ENCODE assay signal across 8 cellular contexts in genomic region chr11:560305-561147, GRCh38. TPM values are rescaled to one million over a fixed set of nuclear protein-coding genes. Genes with fewer than 3 reads are reported as not detected.
A peak's percentile ranks its signal among the peaks of the same experiment; 100 is the strongest.
DNase-seq lines count a peak whose midpoint lies in the region; ATAC-seq and TF ChIP-seq lines count a peak whose summit lies in the region.

A gene with protein sequence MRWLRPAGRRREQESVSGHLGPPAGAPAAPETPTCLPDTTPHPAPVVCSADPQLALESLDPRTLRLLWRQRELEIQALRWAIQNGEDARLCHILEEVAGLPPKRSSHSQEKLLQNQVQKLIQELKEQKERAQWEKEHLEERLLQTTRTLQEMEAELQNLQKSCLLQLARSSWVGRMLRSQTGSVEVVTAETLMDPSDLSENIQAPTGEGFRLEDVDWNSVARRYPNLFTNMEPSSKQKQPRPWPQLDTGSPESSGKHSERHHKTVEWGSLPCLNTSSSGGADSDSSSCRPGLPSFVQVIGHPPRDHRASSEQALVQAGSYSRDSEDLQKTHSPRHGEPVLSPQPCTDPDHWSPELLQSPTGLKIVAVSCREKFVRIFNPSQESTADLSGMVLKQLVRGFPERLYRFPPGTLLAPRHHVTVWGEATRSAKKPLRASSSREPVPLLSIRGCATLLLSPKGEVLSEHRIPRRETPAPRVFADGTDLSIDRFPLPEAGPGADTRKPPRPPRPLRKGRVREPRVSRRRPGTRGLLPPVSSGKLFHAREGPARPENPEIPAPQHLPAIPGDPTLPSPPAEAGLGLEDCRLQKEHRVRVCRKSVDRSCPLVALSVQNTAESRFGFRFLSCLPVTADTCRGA (minus strand): TSS chr11:560738. CDS start chr11:560716, 22 bp downstream.
A gene with protein sequence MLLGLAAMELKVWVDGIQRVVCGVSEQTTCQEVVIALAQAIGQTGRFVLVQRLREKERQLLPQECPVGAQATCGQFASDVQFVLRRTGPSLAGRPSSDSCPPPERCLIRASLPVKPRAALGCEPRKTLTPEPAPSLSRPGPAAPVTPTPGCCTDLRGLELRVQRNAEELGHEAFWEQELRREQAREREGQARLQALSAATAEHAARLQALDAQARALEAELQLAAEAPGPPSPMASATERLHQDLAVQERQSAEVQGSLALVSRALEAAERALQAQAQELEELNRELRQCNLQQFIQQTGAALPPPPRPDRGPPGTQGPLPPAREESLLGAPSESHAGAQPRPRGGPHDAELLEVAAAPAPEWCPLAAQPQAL (plus strand): TSS chr11:560970. CDS start chr11:561769, 799 bp downstream.

- H3K27me3 ChIP-seq in left lung = peaks cover 18 to 42% of the 10 kb centered on the region in 2 donors

- TF ChIP-seq CTCF in AG09319 (IDR thresholded peaks at IDR 0.05; ENCODE audit: low read depth, low read length) (no peak), coronary artery (IDR thresholded peaks at IDR 0.05) (no peak), left lung (IDR thresholded peaks at IDR 0.05) (no peak)

- H3K4me3 ChIP-seq in coronary artery (peak within 1 kb of the TSS; percentile 83), left lung (peak within 1 kb of the TSS; percentile 84 to 89)

- peak; percentile 75 for ATAC-seq in GM19025 (IDR thresholded peaks at IDR 0.05; ENCODE audit: low read depth, unreplicated experiment)
- ATAC-seq in HG03196 (IDR thresholded peaks at IDR 0.05; ENCODE audit: unreplicated experiment) = peak; percentile 58
- ATAC-seq in left lung = peak; percentile 89

- H3K27ac ChIP-seq in coronary artery (peak within 1 kb of the TSS in 1 of 2 donors; percentile 9), left lung (peak within 1 kb of the TSS; percentile 77 to 84)

- peak; percentile 46 for DNase-seq in AG09319 (ENCODE audit: extremely low read depth, low read depth)
- DNase-seq in NCI-H446 treated with DMSO at 0.1 percent for 48 hours (lab: John Stamatoyannopoulos, UW) = peak; percentile 70
- DNase-seq in activated CD4-positive, alpha-beta T cell treated with anti-CD3 and anti-CD28 coated beads for 4 hours = peak; percentile 98
- DNase-seq in coronary artery (ENCODE audit: low spot score) = peak; percentile 89
- DNase-seq in left lung = peak; percentile 92 to 95
- DNase-seq in stimulated activated CD4-positive, alpha-beta T cell treated with anti-CD3 and anti-CD28 coated beads, Interleukin-2, amount 100 ng/mL, for 24 hours = peak; percentile 96 to 98

- H3K36me3 ChIP-seq in left lung = peaks cover 0 to 13% of the 10 kb centered on the region in 2 donors

- no peaks in the 10 kb centered on the region for H3K9me3 ChIP-seq in left lung

- peaks cover 7 to 37% of the 10 kb centered on the region in 2 donors for H3K4me1 ChIP-seq in left lung

- intact Hi-C loops in left lung (cut with DNase I) = no loop called here

RNA-seq across cellular contexts. Expression of the first gene that starts in this region (rescaled TPM):
- total RNA-seq in left lung = 1 to 10 TPM; 4.1 to 4.5 TPM

RNA-seq across cellular contexts. Expression of the second gene that starts in this region (rescaled TPM):
- 10 to 100 TPM; 42.1 to 57.2 TPM for total RNA-seq in left lung

Comparison
In these comparisons a context has a peak if more than half of its experiments do, and no peak if none do; other contexts are left out.
1. DNase-seq: peak in every context shown above with its lines; median percentile 98 in activated CD4-positive, alpha-beta T cell treated with anti-CD3 and anti-CD28 coated beads for 4 hours; 97 in stimulated activated CD4-positive, alpha-beta T cell treated with anti-CD3 and anti-CD28 coated beads, Interleukin-2, amount 100 ng/mL, for 24 hours; 94 in left lung; 89 in coronary artery; 70 in NCI-H446 treated with DMSO at 0.1 percent for 48 hours; 46 in AG09319.